In the genomic region with DNA sequence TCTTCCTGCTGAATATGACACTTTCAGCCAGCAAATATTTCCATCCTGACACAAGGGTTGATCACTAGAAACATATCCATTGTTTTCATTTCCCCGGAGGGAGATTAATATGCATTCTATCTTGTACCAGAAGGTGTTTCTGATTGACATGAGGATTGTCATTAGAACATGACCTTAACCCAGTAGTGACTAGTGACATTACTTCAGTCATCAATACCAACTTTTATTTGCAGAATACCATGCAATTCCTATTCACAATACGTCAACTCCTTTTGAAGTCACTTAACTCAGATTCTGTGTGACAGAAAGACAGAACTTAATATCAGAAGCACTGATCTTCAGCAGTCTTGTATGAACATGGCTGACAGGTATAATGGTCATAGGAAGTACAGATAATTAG, we compare ENCODE assay signal across 27 cellular contexts.
DNase-seq lines count a peak whose midpoint lies in the region; TF ChIP-seq lines count a peak whose summit lies in the region.
"Had no signal": no experiment of that assay in that cellular context is flagged by ENCODE, and none has a peak within 500 bp of the region (broad histone marks: within the 10 kb centered on the region; RNA-seq: fewer than 3 reads in every experiment).

No MANE protein-coding gene starts in this region.

- H3K27ac ChIP-seq in neural cell (ENCODE audit: low read length) = no peak overlapping the region
- H3K27ac ChIP-seq: 22Rv1; A549; BLaER1; BLaER1 treated with 17β-estradiol and CSF1 and Interleukin-3, amounts not matched to agents 10 nM and 100 nM; C4-2B had no signal

- no peaks in the 10 kb centered on the region for H3K9me3 ChIP-seq in neural cell (ENCODE audit: low read length)
- H3K9me3 ChIP-seq: BE2C had no signal

- DNase-seq in NCI-H1105 treated with DMSO at 0.1 percent for 48 hours (lab: John Stamatoyannopoulos, UW) = no peak
- DNase-seq: 8988T; ACHN; AML-193; BE2C; C1 segment of cervical spinal cord; Caco-2; Calu3; CD4-positive, alpha-beta memory T cell; CD4-positive, alpha-beta T cell; CD4-positive, CD25-positive, alpha-beta regulatory T cell; CD8-positive, alpha-beta memory T cell; CD8-positive, alpha-beta T cell; COR-L47; DMS 273 treated with DMSO at 0.1 percent for 48 hours; DMS153; DMS53; DMS79; DMS79 treated with DMSO at 0.1 percent for 48 hours; DND-41; EL had no signal

- no peak overlapping the region for H2AFZ ChIP-seq in neural cell (ENCODE audit: low read depth, low read length)

- no peaks in the 10 kb centered on the region for H3K27me3 ChIP-seq in neural cell (ENCODE audit: insufficient read depth, low read depth, low read length)
- H3K27me3 ChIP-seq: BE2C; BLaER1; BLaER1 treated with 17β-estradiol and CSF1 and Interleukin-3, amounts not matched to agents 10 nM and 100 nM had no signal

- no peak for TF ChIP-seq RAD21 in neural cell (conservative IDR thresholded peaks at IDR 0.05)

- H3K9me2 ChIP-seq in neural cell (ENCODE audit: insufficient read depth, low read length) = no peaks in the 10 kb centered on the region

- H3K4me3 ChIP-seq in neural cell (ENCODE audit: low read length) = no peak overlapping the region
- H3K4me3 ChIP-seq: A549; BLaER1; BLaER1 treated with 17β-estradiol and CSF1 and Interleukin-3, amounts not matched to agents 10 nM and 100 nM had no signal

- no peaks in the 10 kb centered on the region for H3K36me3 ChIP-seq in neural cell (ENCODE audit: insufficient read depth, low read length)
- H3K36me3 ChIP-seq: BE2C; BLaER1; BLaER1 treated with 17β-estradiol and CSF1 and Interleukin-3, amounts not matched to agents 10 nM and 100 nM had no signal

- no peaks in the 10 kb centered on the region for H4K20me1 ChIP-seq in neural cell (ENCODE audit: insufficient read depth)
- H4K20me1 ChIP-seq: BLaER1; BLaER1 treated with 17β-estradiol and CSF1 and Interleukin-3, amounts not matched to agents 10 nM and 100 nM had no signal

- peak; percentile 91 for TF ChIP-seq EP300 in neural cell (conservative IDR thresholded peaks at IDR 0.05; ENCODE audit: poor library complexity, severe bottlenecking)

- H3K79me2 ChIP-seq in neural cell (replicated peaks; ENCODE audit: insufficient read depth, low read length) = no peaks in the 10 kb centered on the region

- no peak overlapping the region for H3K4me2 ChIP-seq in neural cell (ENCODE audit: low read length)
- H3K4me2 ChIP-seq: A549; BLaER1; BLaER1 treated with 17β-estradiol and CSF1 and Interleukin-3, amounts not matched to agents 10 nM and 100 nM had no signal

- TF ChIP-seq CTCF in neural cell (IDR thresholded peaks at IDR 0.05; ENCODE audit: poor library complexity, severe bottlenecking) = no peak

- no peak overlapping the region for H3K9ac ChIP-seq in neural cell (ENCODE audit: low read length)
- H3K9ac ChIP-seq: BLaER1; BLaER1 treated with 17β-estradiol and CSF1 and Interleukin-3, amounts not matched to agents 10 nM and 100 nM had no signal

- H3F3A ChIP-seq in neural cell (ENCODE audit: insufficient read depth, low read length, poor library complexity, severe bottlenecking) = no peaks in the 10 kb centered on the region

TF ChIP-seq in neural cell, 6 proteins besides CTCF, POLR2A, EP300 and RAD21:
- TF ChIP-seq EZH2 (IDR thresholded peaks at IDR 0.05; ENCODE audit: borderline replicate concordance, insufficient read depth, low read length, poor library complexity, severe bottlenecking) = no peak
- TF ChIP-seq POLR2AphosphoS5 (IDR thresholded peaks at IDR 0.05) = peak; percentile 61
- no peak for TF ChIP-seq SMC3 (conservative IDR thresholded peaks at IDR 0.05; ENCODE audit: poor library complexity)
TF ChIP-seq in neural cell: peak in this region for 1.
